ENCODE assay signal across 8 cellular contexts in genomic region chr1:35557611-35558373, GRCh38. TPM values are rescaled to one million over a fixed set of nuclear protein-coding genes. Genes with fewer than 3 reads are reported as not detected.
DNase-seq lines count a peak whose midpoint lies in the region; ATAC-seq, FAIRE-seq and TF ChIP-seq lines count a peak whose summit lies in the region.

NCDN (plus strand) TSS chr1:35557799; CDS start chr1:35558191, 392 bp downstream.

- H3K4me3 ChIP-seq in ACC112 (ENCODE audit: low read depth, low read length) (peak within 1 kb of the TSS; percentile 94), WERI-Rb-1 (ENCODE audit: low read depth, low read length) (peak within 1 kb of the TSS; percentile 84), mammary epithelial cell (replicated peaks in 1 of 3; ENCODE audit: insufficient read depth in 1 of 3, low read depth in 2 of 3, low read length in 3 of 3) (peak within 1 kb of the TSS; percentile 85 to 96 (median 90)), iPS-20b (ENCODE audit: low read length) (peak within 1 kb of the TSS; percentile 82), small intestine (ENCODE audit: low read depth in 1 of 2, low read length in 2 of 2) (peak within 1 kb of the TSS; percentile 80 to 86)

- peak; percentile 65 for ATAC-seq in GM18870 (IDR thresholded peaks at IDR 0.05; ENCODE audit: unreplicated experiment)
- peak; percentile 81 for ATAC-seq in HG03135 (IDR thresholded peaks at IDR 0.05; ENCODE audit: unreplicated experiment)

- H3K27ac ChIP-seq in ACC112 (ENCODE audit: low read depth, low read length) (peak within 1 kb of the TSS; percentile 77), WERI-Rb-1 (peak within 1 kb of the TSS; percentile 96), mammary epithelial cell (ENCODE audit: insufficient read depth, low read depth, low read length) (peak within 1 kb of the TSS; percentile 69), iPS-20b (ENCODE audit: low read length) (peak within 1 kb of the TSS; percentile 72), small intestine (ENCODE audit: low read depth in 1 of 2, low read length in 1 of 2) (peak within 1 kb of the TSS; percentile 81 to 98)

- intact Hi-C loops in mammary epithelial cell (cut with micrococcal nuclease): loop anchor here (1.0 to 5.0 kb wide), 2 partner anchors 109 to 365 kb away; partner anchors contain the start of gene SFPQ

- no peak for FAIRE-seq in small intestine (lab: Jason Lieb, UNC)

- DNase-seq in NCI-H2227 (lab: John Stamatoyannopoulos, UW; ENCODE audit: unreplicated experiment) (peak; percentile 97), WERI-Rb-1 (peak; percentile 98), mammary epithelial cell (peak; percentile 97), small intestine (peak; percentile 97)

- H3K4me1 ChIP-seq in ACC112 (ENCODE audit: control insufficient read depth, insufficient read depth, low read length, unreplicated experiment) (peaks cover 39% of the 10 kb centered on the region), mammary epithelial cell (ENCODE audit: insufficient read depth, low read length) (peaks cover 55% of the 10 kb centered on the region), iPS-20b (ENCODE audit: insufficient read depth, low read length) (peaks cover 28% of the 10 kb centered on the region), small intestine (ENCODE audit: control insufficient read depth in 2 of 2, insufficient read depth in 1 of 2, low read depth in 1 of 2, low read length in 1 of 2) (peaks cover 5 to 9% of the 10 kb centered on the region in 2 donors)

- peak within 1 kb of the TSS; percentile 74 for H3K9ac ChIP-seq in mammary epithelial cell (ENCODE audit: insufficient read depth, low read length)
- peak within 1 kb of the TSS; percentile 79 for H3K9ac ChIP-seq in iPS-20b (ENCODE audit: low read depth, low read length)

- peak within 1 kb of the TSS; percentile 60 for H2AFZ ChIP-seq in ACC112 (ENCODE audit: low read length, unreplicated experiment)
- H2AFZ ChIP-seq in mammary epithelial cell (ENCODE audit: low read depth, low read length): peak within 1 kb of the TSS; percentile 92

- TF ChIP-seq CTCF in WERI-Rb-1 (IDR thresholded peaks at IDR 0.05; ENCODE audit: low read depth, low read length): no peak
- no peak for TF ChIP-seq CTCF in mammary epithelial cell (conservative IDR thresholded peaks at IDR 0.05 in 1 of 2, IDR thresholded peaks at IDR 0.05 in 1 of 2; ENCODE audit: extremely low read depth in 1 of 2, insufficient read depth in 1 of 2, low read depth in 1 of 2, low read length in 2 of 2)

- H3K27me3 ChIP-seq in ACC112 (ENCODE audit: insufficient read depth, low read length) (no peaks in the 10 kb centered on the region), WERI-Rb-1 (ENCODE audit: insufficient read depth, low read depth, severe bottlenecking) (no peaks in the 10 kb centered on the region), mammary epithelial cell (ENCODE audit: insufficient read depth, low read length) (no peaks in the 10 kb centered on the region), iPS-20b (ENCODE audit: insufficient read depth, low read length) (no peaks in the 10 kb centered on the region), small intestine (ENCODE audit: control insufficient read depth in 2 of 2, insufficient read depth in 2 of 2, low read length in 2 of 2) (no peaks in the 10 kb centered on the region)

- H3K9me3 ChIP-seq in WERI-Rb-1 (ENCODE audit: severe bottlenecking): no peaks in the 10 kb centered on the region
- no peaks in the 10 kb centered on the region for H3K9me3 ChIP-seq in mammary epithelial cell (replicated peaks; ENCODE audit: insufficient read depth, low read length)
- H3K9me3 ChIP-seq in iPS-20b (ENCODE audit: insufficient read depth, low read depth, low read length): no peaks in the 10 kb centered on the region
- no peaks in the 10 kb centered on the region for H3K9me3 ChIP-seq in small intestine (ENCODE audit: control insufficient read depth, low read depth)

- H3K79me2 ChIP-seq in ACC112 (ENCODE audit: control insufficient read depth, insufficient read depth, low read length, unreplicated experiment) (peaks cover 40% of the 10 kb centered on the region), mammary epithelial cell (ENCODE audit: insufficient read depth, low read length) (peaks cover 55% of the 10 kb centered on the region)

- in situ Hi-C loops in mammary epithelial cell (cut with MboI; ENCODE audit: low sequenced_read_pairs in 2 of 2): loop anchor here in 1 of 2 donors (25.0 kb wide), 1 partner anchor 695 kb away; the partner anchor contains the start of gene SMIM12

- H4K20me1 ChIP-seq in mammary epithelial cell (ENCODE audit: insufficient read depth, low read length): peaks cover 2% of the 10 kb centered on the region

- H3K36me3 ChIP-seq in ACC112 (ENCODE audit: insufficient read depth, low read length): no peaks in the 10 kb centered on the region; the same call in 1 of the 2 replicates
- H3K36me3 ChIP-seq in WERI-Rb-1: peaks cover 40% of the 10 kb centered on the region
- peaks cover 6% of the 10 kb centered on the region for H3K36me3 ChIP-seq in mammary epithelial cell (ENCODE audit: insufficient read depth, low read length)
- H3K36me3 ChIP-seq in iPS-20b (ENCODE audit: insufficient read depth, low read depth, low read length): peaks cover 40% of the 10 kb centered on the region
- H3K36me3 ChIP-seq in small intestine (ENCODE audit: control insufficient read depth in 2 of 2, insufficient read depth in 2 of 2, low read length in 2 of 2): peaks cover 0 to 3% of the 10 kb centered on the region in 2 donors

- CTCF ChIA-PET in mammary epithelial cell (lab: Charles Lee; ENCODE audit: low non-redundant PET): interaction anchor here (0.6 kb wide), 2 partner anchors 105 to 124 kb away, joined by 3 to 38 read pairs; no protein-coding TSS in a partner anchor

- dilution Hi-C loops in mammary epithelial cell (cut with HindIII; ENCODE audit: low sequenced_read_pairs): no loop called here

- BruUV-seq in mammary epithelial cell (replicated peaks; lab: Mats Ljungman, UMichigan): TSS peak; percentile 66

- peak within 1 kb of the TSS; percentile 92 for H3K4me2 ChIP-seq in mammary epithelial cell (ENCODE audit: insufficient read depth, low read depth, low read length)

- 1% methylated on average over 35 of the region's 58 CpGs for WGBS in mammary epithelial cell (ENCODE audit: low coverage, missing lambda C conversion rate)
- 0 to 1% (median 0%) methylated on average over 47 to 58 of the region's 58 CpGs for WGBS in small intestine, 3 donors

RNA-seq across cellular contexts. Expression of gene NCDN, which starts in this region (rescaled TPM):
- 10 to 100 TPM; 21.8 to 35.1 TPM for total RNA-seq in mammary epithelial cell
- polyA plus RNA-seq in mammary epithelial cell (19.3 TPM), small intestine (10 to 100 TPM in 1 of 3 donors, 1 to 10 TPM in 2; 2.4 to 10.9 (median 3.1) TPM)
- 17.6 TPM for polyA minus RNA-seq in mammary epithelial cell

Comparison
In these comparisons a context has a peak if more than half of its experiments do, and no peak if none do; other contexts are left out.
1. Peak in every context shown above with its lines: DNase-seq, ATAC-seq, H3K4me3 ChIP-seq and H3K27ac ChIP-seq.